In genomic region chr19:10871711-10872550, GRCh38 we compare ENCODE assay signal across 8 cellular contexts. TPM values are rescaled to one million over a fixed set of nuclear protein-coding genes. Genes with fewer than 3 reads are reported as not detected.
A peak's percentile ranks its signal among the peaks of the same experiment; 100 is the strongest.
DNase-seq lines count a peak whose midpoint lies in the region; ATAC-seq and TF ChIP-seq lines count a peak whose summit lies in the region.

No MANE protein-coding gene starts in this region.

- no peak for TF ChIP-seq CTCF in WI38 (IDR thresholded peaks at IDR 0.05; ENCODE audit: low read depth, low read length)

- H3K9me3 Mint-ChIP-seq in stimulated activated naive B cell treated with anti-CD40 and anti-IgM and Interleukin-4, amounts not matched to agents 10 μg/mL and 1 μg/mL and 100 μg/mL, for 72 hours: no peaks in the 10 kb centered on the region

- DNase-seq in DMS53 (lab: John Stamatoyannopoulos, UW) (peak; percentile 60), DMS53 treated with DMSO at 0.1 percent for 48 hours (lab: John Stamatoyannopoulos, UW; ENCODE audit: unreplicated experiment) (no peak), dermis blood vessel endothelial cell (peak; percentile 34), lung microvascular endothelial cell (ENCODE audit: low read depth in 2 of 2) (peak; percentile 31 to 33), NCI-H2196 (lab: John Stamatoyannopoulos, UW; ENCODE audit: unreplicated experiment) (no peak)
- DNase-seq in stimulated activated naive B cell treated with anti-CD40 and anti-IgM and Interleukin-4, amounts not matched to agents 10 μg/mL and 1 μg/mL and 100 μg/mL, for 72 hours: peak; percentile 36

- H3K4me3 ChIP-seq in WI38 (ENCODE audit: low read depth, low read length): peak overlapping the region; percentile 77

- no peaks in the 10 kb centered on the region for H3K27me3 Mint-ChIP-seq in stimulated activated naive B cell treated with anti-CD40 and anti-IgM and Interleukin-4, amounts not matched to agents 10 μg/mL and 1 μg/mL and 100 μg/mL, for 72 hours

- ATAC-seq in HG03159 (IDR thresholded peaks at IDR 0.05; ENCODE audit: unreplicated experiment): peak; percentile 2
- ATAC-seq in stimulated activated naive B cell treated with anti-CD40 and anti-IgM and Interleukin-4, amounts not matched to agents 10 μg/mL and 1 μg/mL and 100 μg/mL, for 72 hours (replicated peaks): peak; percentile 3 to 9

- peak overlapping the region; percentile 89 for H3K27ac Mint-ChIP-seq in stimulated activated naive B cell treated with anti-CD40 and anti-IgM and Interleukin-4, amounts not matched to agents 10 μg/mL and 1 μg/mL and 100 μg/mL, for 72 hours

- H3K4me3 Mint-ChIP-seq in stimulated activated naive B cell treated with anti-CD40 and anti-IgM and Interleukin-4, amounts not matched to agents 10 μg/mL and 1 μg/mL and 100 μg/mL, for 72 hours: peak overlapping the region; percentile 78 to 88

- H3K36me3 Mint-ChIP-seq in stimulated activated naive B cell treated with anti-CD40 and anti-IgM and Interleukin-4, amounts not matched to agents 10 μg/mL and 1 μg/mL and 100 μg/mL, for 72 hours: peaks cover 5 to 15% of the 10 kb centered on the region in 2 donors

- H3K4me1 Mint-ChIP-seq in stimulated activated naive B cell treated with anti-CD40 and anti-IgM and Interleukin-4, amounts not matched to agents 10 μg/mL and 1 μg/mL and 100 μg/mL, for 72 hours: peaks cover 38 to 75% of the 10 kb centered on the region in 2 donors

RNA-seq across cellular contexts. Expression of gene CARM1, which starts 0.6 kb away (rescaled TPM):
- 19.2 and 46.4 TPM in 2 replicates for total RNA-seq in dermis blood vessel endothelial cell
- total RNA-seq in lung microvascular endothelial cell: 16.7 and 17.4 TPM in 2 replicates

RNA-seq across cellular contexts. Expression of gene C19orf38, which starts 23.7 kb away (rescaled TPM):
- total RNA-seq in dermis blood vessel endothelial cell (not detected in 2 replicates), lung microvascular endothelial cell (0.20 TPM in 1 of 2 replicates, not detected in the other)

RNA-seq across cellular contexts. Expression of gene TMED1, which starts 35.9 kb away (rescaled TPM):
- total RNA-seq in dermis blood vessel endothelial cell: 43.1 and 60.6 TPM in 2 replicates
- total RNA-seq in lung microvascular endothelial cell: 32.3 and 44.0 TPM in 2 replicates

RNA-seq across cellular contexts. Expression of gene YIPF2, which starts 56.5 kb away (rescaled TPM):
- total RNA-seq in dermis blood vessel endothelial cell: 67.1 and 106 TPM in 2 replicates
- 54.9 and 81.3 TPM in 2 replicates for total RNA-seq in lung microvascular endothelial cell

RNA-seq across cellular contexts. Expression of gene TIMM29, which starts 56.7 kb away (rescaled TPM):
- total RNA-seq in dermis blood vessel endothelial cell: 38.5 and 39.0 TPM in 2 replicates
- total RNA-seq in lung microvascular endothelial cell: 24.0 and 32.7 TPM in 2 replicates

Comparison
In these comparisons a context has a peak if more than half of its experiments do, and no peak if none do; other contexts are left out.
1. DNase-seq: peak in DMS53 (single experiment), dermis blood vessel endothelial cell (single experiment), lung microvascular endothelial cell (2 of 2) and stimulated activated naive B cell treated with anti-CD40 and anti-IgM and Interleukin-4, amounts not matched to agents 10 μg/mL and 1 μg/mL and 100 μg/mL, for 72 hours (single experiment); none in DMS53 treated with DMSO at 0.1 percent for 48 hours (single experiment) and NCI-H2196 (single experiment).